10 cellular contexts compared by ENCODE assay signal in the genomic region with DNA sequence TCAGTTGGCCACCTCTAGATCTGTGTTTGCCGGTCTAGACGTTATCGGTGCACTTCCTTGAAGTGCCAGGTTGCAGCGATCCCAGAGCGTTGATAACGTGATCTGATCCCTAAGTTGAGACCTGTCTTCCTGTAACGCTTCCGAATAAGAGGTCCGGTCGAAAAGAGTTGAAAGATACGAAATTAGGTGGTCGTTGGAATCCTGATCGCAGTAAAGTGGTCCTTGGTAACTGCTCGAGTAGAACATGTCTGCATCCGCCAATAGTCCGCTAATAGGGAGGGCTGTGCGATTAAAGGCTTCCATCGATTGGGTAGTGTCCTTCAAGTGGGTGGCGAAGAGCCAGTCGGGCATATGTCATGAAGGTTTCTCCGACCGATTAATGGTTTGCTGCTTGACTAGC. TPM values are rescaled to one million over a fixed set of nuclear protein-coding genes. Genes with fewer than 3 reads are reported as not detected.
DNase-seq lines count a peak whose midpoint lies in the region; ATAC-seq and TF ChIP-seq lines count a peak whose summit lies in the region.
"Had no signal": no experiment of that assay in that cellular context is flagged by ENCODE, and none has a peak within 500 bp of the region (broad histone marks: within the 10 kb centered on the region; RNA-seq: fewer than 3 reads in every experiment).

No MANE protein-coding gene starts in this region.

- peaks cover 36% of the 10 kb centered on the region for H3K4me1 Mint-ChIP-seq in T-helper 2 cell treated with Interferon-gamma antibody and Interleukin-4, amounts not matched to agents 5 μg/mL and 100 μg/mL, for 36 hours (ENCODE audit: low read depth)
- peaks cover 60% of the 10 kb centered on the region for H3K4me1 Mint-ChIP-seq in activated B cell treated with CpG ODN at 0.5 μM for 24 hours

- ATAC-seq in activated B cell treated with CpG ODN at 0.5 μM for 24 hours (ENCODE audit: low read depth) (no peak), GM21447 (IDR thresholded peaks at IDR 0.05; ENCODE audit: unreplicated experiment) (no peak), GM21737 (IDR thresholded peaks at IDR 0.05; ENCODE audit: unreplicated experiment) (no peak)

- POLR2A ChIA-PET in activated B cell treated with CpG ODN at 0.5 μM for 24 hours (lab: Charles Lee) = no interaction called here

- H3K9me3 Mint-ChIP-seq in T-helper 2 cell treated with Interferon-gamma antibody and Interleukin-4, amounts not matched to agents 5 μg/mL and 100 μg/mL, for 36 hours = peaks cover 4% of the 10 kb centered on the region
- no peaks in the 10 kb centered on the region for H3K9me3 Mint-ChIP-seq in activated B cell treated with CpG ODN at 0.5 μM for 24 hours

- DNase-seq in T-helper 2 cell treated with Interferon-gamma antibody and Interleukin-4, amounts not matched to agents 5 μg/mL and 100 μg/mL, for 36 hours (ENCODE audit: low spot score) = no peak
- no peak for DNase-seq in T-helper 2 cell
- DNase-seq in activated B cell treated with CpG ODN at 0.5 μM for 24 hours = no peak
- DNase-seq in esophagus squamous epithelium (lab: John Stamatoyannopoulos, UW) = no peak
- no peak for DNase-seq in retinal pigment epithelial cell (ENCODE audit: low read depth)
- no peak for DNase-seq in activated CD4-positive, CD25-positive, alpha-beta regulatory T cell treated with anti-CD3 and anti-CD28 coated beads, Interleukin-2, amount 50 U/mL, for 72 hours

- H3K9me3 ChIP-seq in esophagus squamous epithelium = no peaks in the 10 kb centered on the region
- H3K9me3 ChIP-seq: right atrium auricular region had no signal

- no peak for TF ChIP-seq POLR2A in esophagus squamous epithelium (IDR thresholded peaks at IDR 0.05)

- H3K4me3 Mint-ChIP-seq in T-helper 2 cell treated with Interferon-gamma antibody and Interleukin-4, amounts not matched to agents 5 μg/mL and 100 μg/mL, for 36 hours = peak overlapping the region; percentile 50
- H3K4me3 Mint-ChIP-seq in activated B cell treated with CpG ODN at 0.5 μM for 24 hours = peak overlapping the region; percentile 12

- peak overlapping the region in 1 of 4 donors; percentile 5 for H3K27ac ChIP-seq in esophagus squamous epithelium
- H3K27ac ChIP-seq: right atrium auricular region had no signal

- TF ChIP-seq CTCF in activated B cell treated with CpG ODN at 0.5 μM for 24 hours (IDR thresholded peaks at IDR 0.05) = no peak
- no peak for TF ChIP-seq CTCF in esophagus squamous epithelium (IDR thresholded peaks at IDR 0.05)
- no peak for TF ChIP-seq CTCF in retinal pigment epithelial cell (conservative IDR thresholded peaks at IDR 0.05; ENCODE audit: low read depth, low read length)

- H3K4me1 ChIP-seq in esophagus squamous epithelium = peaks cover 19 to 63% (median 31%) of the 10 kb centered on the region in 3 donors

- no peaks in the 10 kb centered on the region for H3K27me3 ChIP-seq in esophagus squamous epithelium
- H3K27me3 ChIP-seq: right atrium auricular region had no signal

- peaks cover 27 to 67% (median 52%) of the 10 kb centered on the region in 3 donors for H3K36me3 ChIP-seq in esophagus squamous epithelium

- CTCF ChIA-PET in activated B cell treated with CpG ODN at 0.5 μM for 24 hours (lab: Charles Lee) = no interaction called here

- H3K27me3 Mint-ChIP-seq in T-helper 2 cell treated with Interferon-gamma antibody and Interleukin-4, amounts not matched to agents 5 μg/mL and 100 μg/mL, for 36 hours (ENCODE audit: low read depth) = no peaks in the 10 kb centered on the region
- no peaks in the 10 kb centered on the region for H3K27me3 Mint-ChIP-seq in activated B cell treated with CpG ODN at 0.5 μM for 24 hours

- H3K36me3 Mint-ChIP-seq in T-helper 2 cell treated with Interferon-gamma antibody and Interleukin-4, amounts not matched to agents 5 μg/mL and 100 μg/mL, for 36 hours (ENCODE audit: low read depth) = peaks cover 74% of the 10 kb centered on the region
- peaks cover 76% of the 10 kb centered on the region for H3K36me3 Mint-ChIP-seq in activated B cell treated with CpG ODN at 0.5 μM for 24 hours (ENCODE audit: low read depth)

- intact Hi-C loops in activated B cell treated with CpG ODN at 0.5 μM for 24 hours (cut with micrococcal nuclease) = no loop called here
- intact Hi-C loops in esophagus squamous epithelium (cut with DNase I) = no loop called here

- H3K4me3 ChIP-seq in esophagus squamous epithelium (peak overlapping the region in 3 of 4 donors; percentile 18 to 81 (median 28)), retinal pigment epithelial cell (ENCODE audit: low read length) (peak overlapping the region; percentile 4)

- H3K27ac Mint-ChIP-seq in T-helper 2 cell treated with Interferon-gamma antibody and Interleukin-4, amounts not matched to agents 5 μg/mL and 100 μg/mL, for 36 hours = peak overlapping the region; percentile 31
- H3K27ac Mint-ChIP-seq in activated B cell treated with CpG ODN at 0.5 μM for 24 hours = no peak overlapping the region

- WGBS in esophagus squamous epithelium, 2 donors = 89 to 92% methylated on average over 22 of the region's 22 CpGs

RNA-seq across cellular contexts. Expression of gene SRSF5, which starts 2.7 kb away (rescaled TPM):
- total RNA-seq in activated B cell treated with CpG ODN at 0.5 μM for 24 hours (394 and 422 TPM in 2 replicates), esophagus squamous epithelium (100 to 1,000 TPM in 3 of 4 donors, 10 to 100 TPM in 1; 94.3 to 382 (median 173) TPM)

RNA-seq across cellular contexts. Expression of gene SLC10A1, which starts 27.4 kb away (rescaled TPM):
- not detected in 2 replicates for total RNA-seq in activated B cell treated with CpG ODN at 0.5 μM for 24 hours
- total RNA-seq in esophagus squamous epithelium = not detected
- total RNA-seq: T-helper 2 cell treated with Interferon-gamma antibody and Interleukin-4, amounts not matched to agents 100 ng/mL and 5 ng/mL, for 36 hours had no signal
